In the genomic region with DNA sequence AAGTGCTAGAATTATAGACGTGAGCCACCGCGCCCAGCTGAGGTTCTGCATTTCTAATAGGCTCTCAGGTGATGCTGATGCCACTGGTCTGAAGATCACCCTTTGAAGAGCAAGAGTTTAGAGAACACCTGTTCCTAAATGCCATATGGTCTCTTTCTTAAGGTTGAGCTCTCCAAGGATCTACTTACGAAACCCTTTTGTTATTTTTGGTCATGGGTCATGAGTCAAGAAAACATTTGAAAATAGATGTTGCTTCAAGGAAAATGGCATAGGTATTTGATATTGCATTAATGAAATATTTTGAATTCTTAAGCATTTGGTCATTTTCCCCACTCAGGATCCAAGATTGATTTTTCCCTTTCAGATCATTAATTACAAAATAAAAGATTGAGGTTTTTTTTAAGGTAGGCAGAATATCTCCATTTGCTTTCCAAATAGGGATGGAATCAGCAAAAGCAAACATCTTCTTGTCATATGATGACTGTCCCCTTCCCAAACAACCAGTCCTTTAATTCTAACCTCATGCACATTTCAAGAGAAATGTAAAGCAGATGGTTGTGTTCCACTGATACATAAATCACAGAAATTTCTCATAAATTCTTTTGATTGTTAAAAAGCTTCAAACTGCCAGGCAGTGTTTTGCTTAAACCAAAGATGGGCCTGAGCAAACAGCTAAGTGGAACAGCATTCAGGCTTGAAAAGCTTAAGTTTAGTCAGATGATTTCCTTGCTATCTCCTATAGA, we compare ENCODE assay signal across 25 cellular contexts.
"Had no signal": no experiment of that assay in that cellular context is flagged by ENCODE, and none has a peak within 500 bp of the region (broad histone marks: within the 10 kb centered on the region; RNA-seq: fewer than 3 reads in every experiment).

No MANE protein-coding gene starts in this region.

- H3K27ac Mint-ChIP-seq: activated CD4-positive, alpha-beta T cell treated with anti-CD3 and anti-CD28 coated beads, Interleukin-2, amount 10 ng/mL, durations not matched to agents 7 days and 5 days; activated CD8-positive, alpha-beta memory T cell treated with anti-CD3 and anti-CD28 coated beads, Interleukin-2, amount 10 ng/mL, durations not matched to agents 7 days and 5 days; activated CD8-positive, alpha-beta T cell treated with anti-CD3 and anti-CD28 coated beads for 36 hours; activated naive CD4-positive, alpha-beta T cell treated with anti-CD3 and anti-CD28 coated beads, Interleukin-2, amount 10 ng/mL, durations not matched to agents 7 days and 5 days; effector memory CD8-positive, alpha-beta T cell; naive thymus-derived CD4-positive, alpha-beta T cell; neural progenitor cell; progenitor cell of endocrine pancreas; stimulated activated effector memory CD8-positive, alpha-beta T cell treated with anti-CD3 and anti-CD28 coated beads, Interleukin-12 subunit alpha, Interleukin-12 subunit beta, amount 100 ng/mL, for 72 hours; T-cell had no signal

- H3K27ac ChIP-seq: body of pancreas, esophagus muscularis mucosa, heart left ventricle, lower lobe of right lung, neural progenitor cell, stomach, suprapubic skin, tibial nerve, WERI-Rb-1 had no signal

- H3K4me3 Mint-ChIP-seq: activated CD4-positive, alpha-beta T cell treated with anti-CD3 and anti-CD28 coated beads, Interleukin-2, amount 10 ng/mL, durations not matched to agents 7 days and 5 days; activated CD8-positive, alpha-beta memory T cell treated with anti-CD3 and anti-CD28 coated beads, Interleukin-2, amount 10 ng/mL, durations not matched to agents 7 days and 5 days; activated CD8-positive, alpha-beta T cell treated with anti-CD3 and anti-CD28 coated beads for 36 hours; activated naive CD4-positive, alpha-beta T cell treated with anti-CD3 and anti-CD28 coated beads, Interleukin-2, amount 10 ng/mL, durations not matched to agents 7 days and 5 days; effector memory CD8-positive, alpha-beta T cell; naive thymus-derived CD4-positive, alpha-beta T cell; neural progenitor cell; stimulated activated effector memory CD8-positive, alpha-beta T cell treated with anti-CD3 and anti-CD28 coated beads, Interleukin-12 subunit alpha, Interleukin-12 subunit beta, amount 100 ng/mL, for 72 hours; T-cell had no signal

- H3K4me2 ChIP-seq: neural progenitor cell had no signal

- ATAC-seq: activated CD8-positive, alpha-beta memory T cell treated with anti-CD3 and anti-CD28 coated beads, Interleukin-2, amount 10 ng/mL, durations not matched to agents 7 days and 5 days; activated CD8-positive, alpha-beta T cell treated with anti-CD3 and anti-CD28 coated beads for 36 hours; body of pancreas; effector memory CD8-positive, alpha-beta T cell; heart left ventricle; left lobe of liver; lower lobe of right lung; naive thymus-derived CD4-positive, alpha-beta T cell; stimulated activated effector memory CD8-positive, alpha-beta T cell treated with anti-CD3 and anti-CD28 coated beads, Interleukin-12 subunit alpha, Interleukin-12 subunit beta, amount 100 ng/mL, for 72 hours; T-cell had no signal

- H3K4me1 Mint-ChIP-seq: activated CD4-positive, alpha-beta T cell treated with anti-CD3 and anti-CD28 coated beads, Interleukin-2, amount 10 ng/mL, durations not matched to agents 7 days and 5 days; activated CD8-positive, alpha-beta memory T cell treated with anti-CD3 and anti-CD28 coated beads, Interleukin-2, amount 10 ng/mL, durations not matched to agents 7 days and 5 days; activated naive CD4-positive, alpha-beta T cell treated with anti-CD3 and anti-CD28 coated beads, Interleukin-2, amount 10 ng/mL, durations not matched to agents 7 days and 5 days; naive thymus-derived CD4-positive, alpha-beta T cell; stimulated activated effector memory CD8-positive, alpha-beta T cell treated with anti-CD3 and anti-CD28 coated beads, Interleukin-12 subunit alpha, Interleukin-12 subunit beta, amount 100 ng/mL, for 72 hours; T-cell had no signal

- H3K27me3 ChIP-seq: body of pancreas, esophagus muscularis mucosa, heart left ventricle, neural progenitor cell, stomach, suprapubic skin, tibial nerve had no signal

- H3K4me3 ChIP-seq: body of pancreas, esophagus muscularis mucosa, heart left ventricle, lower lobe of right lung, neural progenitor cell, stomach, suprapubic skin, tibial nerve had no signal

- H2AFZ ChIP-seq: neural progenitor cell had no signal

- H3K36me3 Mint-ChIP-seq: activated CD8-positive, alpha-beta memory T cell treated with anti-CD3 and anti-CD28 coated beads, Interleukin-2, amount 10 ng/mL, durations not matched to agents 7 days and 5 days; activated naive CD4-positive, alpha-beta T cell treated with anti-CD3 and anti-CD28 coated beads, Interleukin-2, amount 10 ng/mL, durations not matched to agents 7 days and 5 days; naive thymus-derived CD4-positive, alpha-beta T cell; neural progenitor cell; stimulated activated effector memory CD8-positive, alpha-beta T cell treated with anti-CD3 and anti-CD28 coated beads, Interleukin-12 subunit alpha, Interleukin-12 subunit beta, amount 100 ng/mL, for 72 hours; T-cell had no signal

- H3K9ac ChIP-seq: neural progenitor cell had no signal

- H3K36me3 ChIP-seq: esophagus muscularis mucosa, heart left ventricle, lower lobe of right lung, neural progenitor cell, stomach, suprapubic skin, tibial nerve, WERI-Rb-1 had no signal

- H3K27me3 Mint-ChIP-seq: activated CD4-positive, alpha-beta T cell treated with anti-CD3 and anti-CD28 coated beads, Interleukin-2, amount 10 ng/mL, durations not matched to agents 7 days and 5 days; activated CD8-positive, alpha-beta memory T cell treated with anti-CD3 and anti-CD28 coated beads, Interleukin-2, amount 10 ng/mL, durations not matched to agents 7 days and 5 days; activated naive CD4-positive, alpha-beta T cell treated with anti-CD3 and anti-CD28 coated beads, Interleukin-2, amount 10 ng/mL, durations not matched to agents 7 days and 5 days; effector memory CD8-positive, alpha-beta T cell; progenitor cell of endocrine pancreas; T-cell had no signal

- H3K9me3 Mint-ChIP-seq: activated CD4-positive, alpha-beta T cell treated with anti-CD3 and anti-CD28 coated beads, Interleukin-2, amount 10 ng/mL, durations not matched to agents 7 days and 5 days; activated CD8-positive, alpha-beta T cell treated with anti-CD3 and anti-CD28 coated beads for 36 hours; activated naive CD4-positive, alpha-beta T cell treated with anti-CD3 and anti-CD28 coated beads, Interleukin-2, amount 10 ng/mL, durations not matched to agents 7 days and 5 days; neural progenitor cell; stimulated activated effector memory CD8-positive, alpha-beta T cell treated with anti-CD3 and anti-CD28 coated beads, Interleukin-12 subunit alpha, Interleukin-12 subunit beta, amount 100 ng/mL, for 72 hours; T-cell had no signal

- H3K4me1 ChIP-seq: body of pancreas, esophagus muscularis mucosa, heart left ventricle, lower lobe of right lung, stomach, suprapubic skin, tibial nerve had no signal

- H3K9me3 ChIP-seq: body of pancreas, esophagus muscularis mucosa, heart left ventricle, lower lobe of right lung, stomach, suprapubic skin, tibial nerve had no signal

- DNase-seq: activated CD4-positive, alpha-beta T cell treated with anti-CD3 and anti-CD28 coated beads, Interleukin-2, amount 10 ng/mL, durations not matched to agents 7 days and 5 days; activated CD4-positive, CD25-positive, alpha-beta regulatory T cell treated with anti-CD3 and anti-CD28 coated beads, Interleukin-2, amount 50 U/mL, for 72 hours; activated CD8-positive, alpha-beta memory T cell treated with anti-CD3 and anti-CD28 coated beads, Interleukin-2, amount 10 ng/mL, durations not matched to agents 7 days and 5 days; activated CD8-positive, alpha-beta T cell treated with anti-CD3 and anti-CD28 coated beads for 36 hours; activated effector memory CD4-positive, alpha-beta T cell treated with anti-CD3 and anti-CD28 coated beads, Interleukin-2, amount 50 U/mL, for 16 hours; activated naive CD4-positive, alpha-beta T cell treated with anti-CD3 and anti-CD28 coated beads, Interleukin-2, amount 10 ng/mL, durations not matched to agents 7 days and 5 days; activated T-cell treated with anti-CD3 and anti-CD28 coated beads for 4 hours; amygdala; body of pancreas; caudate nucleus; effector memory CD8-positive, alpha-beta T cell; heart left ventricle; lower lobe of right lung; naive thymus-derived CD4-positive, alpha-beta T cell; stimulated activated CD4-positive, alpha-beta T cell treated with anti-CD3 and anti-CD28 coated beads, Interleukin-2, amount 100 ng/mL, for 24 hours; stomach; T-cell; WERI-Rb-1 had no signal
